Comparison of ENCODE assay signal across 2 cellular contexts in the genomic region with DNA sequence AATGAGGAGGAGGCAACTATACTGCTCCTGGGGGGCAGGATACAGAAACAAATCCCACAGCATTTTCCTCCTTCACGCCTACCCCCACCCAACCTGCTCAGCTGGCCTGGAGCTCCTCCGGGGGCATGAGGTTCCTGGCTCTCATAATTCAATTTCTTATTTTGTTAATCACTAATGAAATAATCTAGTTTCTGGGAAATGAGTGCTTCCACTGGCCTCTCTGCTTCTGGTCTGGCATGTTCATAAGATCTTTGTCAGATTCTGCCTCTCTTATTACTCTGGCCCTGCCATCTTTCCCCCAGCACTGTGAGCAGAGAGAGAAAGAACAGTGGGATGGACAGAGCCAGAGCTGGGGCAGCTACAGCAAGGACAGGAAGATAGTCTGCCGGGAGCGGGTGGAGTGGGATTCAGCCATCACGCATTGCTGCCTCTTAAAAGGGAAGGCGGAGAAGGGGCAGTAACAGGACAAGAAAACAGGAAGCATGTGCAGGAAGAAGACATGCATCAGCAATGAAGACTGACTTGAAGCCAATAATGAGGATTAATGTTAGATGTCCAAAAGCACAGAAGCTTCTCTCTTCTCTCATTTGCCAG.
TF ChIP-seq lines count a peak whose summit lies in the region.

No MANE protein-coding gene starts in this region.

TF ChIP-seq in SK-N-SH, 30 proteins besides CTCF, POLR2A, EP300 and RAD21:
- TF ChIP-seq TCF12 (IDR thresholded peaks at IDR 0.05) (no peak), EZH2phosphoT487 (IDR thresholded peaks at IDR 0.05; ENCODE audit: borderline replicate concordance, low read depth) (no peak), MXI1 (IDR thresholded peaks at IDR 0.05; ENCODE audit: low read depth, low read length) (peak; percentile 63), JUND (IDR thresholded peaks at IDR 0.05) (no peak), RCOR1 (IDR thresholded peaks at IDR 0.05; ENCODE audit: low read length) (peak; percentile 81)
TF ChIP-seq in SK-N-SH: peak in this region for 2.

TF ChIP-seq in endothelial cell of umbilical vein, 7 proteins besides CTCF, POLR2A, EP300 and RAD21:
- TF ChIP-seq MYC (IDR thresholded peaks at IDR 0.05; ENCODE audit: low read depth, low read length) (no peak), JUN (IDR thresholded peaks at IDR 0.05; ENCODE audit: borderline replicate concordance, insufficient read depth, insufficient read length, low read depth) (no peak), FOS (IDR thresholded peaks at IDR 0.05; ENCODE audit: borderline replicate concordance, insufficient read depth, low read length) (no peak), GATA2 (IDR thresholded peaks at IDR 0.05; ENCODE audit: insufficient read depth, insufficient read length, low read depth, low read length) (no peak), POLR2AphosphoS5 (IDR thresholded peaks at IDR 0.05; ENCODE audit: insufficient read depth, low read depth, low read length) (no peak), EZH2 (IDR thresholded peaks at IDR 0.05; ENCODE audit: borderline replicate concordance, low read depth, low read length, severe bottlenecking) (no peak)
- TF ChIP-seq, protein P1, sequence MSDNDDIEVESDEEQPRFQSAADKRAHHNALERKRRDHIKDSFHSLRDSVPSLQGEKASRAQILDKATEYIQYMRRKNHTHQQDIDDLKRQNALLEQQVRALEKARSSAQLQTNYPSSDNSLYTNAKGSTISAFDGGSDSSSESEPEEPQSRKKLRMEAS (IDR thresholded peaks at IDR 0.05; ENCODE audit: insufficient read depth, insufficient read length), result no peak
TF ChIP-seq in endothelial cell of umbilical vein: peak in this region for 0.
